In the genomic region with DNA sequence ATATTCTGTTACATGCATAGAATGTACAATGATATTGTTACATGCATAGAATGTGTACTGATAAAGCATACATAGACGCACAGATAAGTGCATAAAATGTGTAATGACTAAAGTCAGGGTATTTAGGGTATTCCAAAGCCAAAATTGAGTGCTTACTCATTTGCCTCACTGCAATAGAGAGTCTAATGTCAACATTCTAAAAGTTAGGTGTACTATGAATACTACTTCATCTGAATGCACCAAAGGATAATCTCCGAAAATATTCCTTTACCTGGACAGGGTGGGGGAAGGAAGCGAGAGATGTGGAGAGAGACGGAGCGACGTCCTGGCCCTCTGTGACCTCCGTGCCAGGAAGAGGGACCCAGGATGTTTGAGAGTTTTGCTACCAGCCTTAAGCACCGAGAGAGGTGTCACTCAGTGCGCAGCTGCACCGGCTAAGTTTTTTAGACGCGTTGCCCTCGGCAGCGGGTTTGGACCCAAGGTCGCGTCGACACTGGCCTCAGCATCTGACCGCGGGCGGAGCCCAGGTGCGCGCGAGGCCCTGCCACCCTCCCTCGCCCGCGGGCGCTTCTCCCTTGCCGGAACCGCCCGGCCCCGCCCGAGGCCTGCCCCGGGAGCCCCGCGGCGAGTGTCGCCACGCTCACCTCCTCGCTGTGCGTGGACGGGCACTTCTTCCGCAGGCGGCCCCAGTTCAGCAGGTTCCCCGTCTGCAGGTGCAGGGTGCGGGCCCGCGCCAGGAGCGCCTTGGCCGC, we compare ENCODE assay signal across 8 cellular contexts. TPM values are rescaled to one million over a fixed set of nuclear protein-coding genes. Genes with fewer than 3 reads are reported as not detected.
DNase-seq lines count a peak whose midpoint lies in the region; ATAC-seq and TF ChIP-seq lines count a peak whose summit lies in the region.

No MANE protein-coding gene starts in this region.

- TF ChIP-seq EP300 in upper lobe of left lung (IDR thresholded peaks at IDR 0.05), result no peak

- peak overlapping the region; percentile 97 for H3K4me3 Mint-ChIP-seq in activated T-helper 2 cell treated with anti-CD3 and anti-CD28 coated beads, Interferon-gamma antibody, Interleukin-2, Interleukin-4, amounts not matched to agents 10 μg/mL and 5 μg/mL and 100 μg/mL, durations not matched to agents 14 hours and 24 hours and 36 hours (ENCODE audit: low read depth)

- peak overlapping the region; percentile 91 for H3K27ac ChIP-seq in 22Rv1
- peak overlapping the region; percentile 86 to 97 (median 88) for H3K27ac ChIP-seq in upper lobe of left lung

- peak; percentile 41 for ATAC-seq in GM18505 (IDR thresholded peaks at IDR 0.05; ENCODE audit: unreplicated experiment)
- peak; percentile 32 for ATAC-seq in HG02970 (IDR thresholded peaks at IDR 0.05; ENCODE audit: low FRiP score, unreplicated experiment)
- peak; percentile 10 to 58 for ATAC-seq in upper lobe of left lung (ENCODE audit: low FRiP score in 2 of 2)

- 1 to 2% methylated on average over 16 to 17 of the region's 49 CpGs for WGBS in upper lobe of left lung, 2 donors

- TF ChIP-seq POLR2A in GM18505 (IDR thresholded peaks at IDR 0.05; ENCODE audit: borderline replicate concordance, extremely low read depth, insufficient read depth, insufficient read length) (no peak), upper lobe of left lung (IDR thresholded peaks at IDR 0.05) (no peak)

- H3K36me3 ChIP-seq in upper lobe of left lung, result no peaks in the 10 kb centered on the region

- H3K9me3 Mint-ChIP-seq in activated T-helper 2 cell treated with anti-CD3 and anti-CD28 coated beads, Interferon-gamma antibody, Interleukin-2, Interleukin-4, amounts not matched to agents 10 μg/mL and 5 μg/mL and 100 μg/mL, durations not matched to agents 14 hours and 24 hours and 36 hours, result peaks cover 8% of the 10 kb centered on the region

- intact Hi-C loops in activated T-helper 2 cell treated with anti-CD3 and anti-CD28 coated beads, Interferon-gamma antibody, Interleukin-2, Interleukin-4, amounts not matched to agents 10 μg/mL and 5 μg/mL and 100 μg/mL, durations not matched to agents 14 hours and 24 hours and 36 hours (cut with micrococcal nuclease), result loop anchor here (1.0 kb wide), 2 partner anchors 29 to 61 kb away; a partner anchor contains a TSS
- intact Hi-C loops in head of caudate nucleus (cut with DNase I), result no loop called here

- peaks cover 14% of the 10 kb centered on the region for H3K27me3 Mint-ChIP-seq in activated T-helper 2 cell treated with anti-CD3 and anti-CD28 coated beads, Interferon-gamma antibody, Interleukin-2, Interleukin-4, amounts not matched to agents 10 μg/mL and 5 μg/mL and 100 μg/mL, durations not matched to agents 14 hours and 24 hours and 36 hours (ENCODE audit: low read depth)

- peak overlapping the region; percentile 37 to 98 (median 95) for H3K4me3 ChIP-seq in upper lobe of left lung

- peaks cover 20 to 35% (median 24%) of the 10 kb centered on the region in 4 donors for H3K4me1 ChIP-seq in upper lobe of left lung

- DNase-seq in OCI-M1 (lab: John Stamatoyannopoulos, UW) (peak; percentile 53), head of caudate nucleus (peak in 38 of 42 donors; percentile 8 to 60 (median 36)), pons (ENCODE audit: low spot score) (peak; percentile 21), upper lobe of left lung (peak; percentile 51 to 92)
- DNase-seq in activated T-helper 2 cell treated with anti-CD3 and anti-CD28 coated beads, Interferon-gamma antibody, Interleukin-2, Interleukin-4, amounts not matched to agents 10 μg/mL and 5 μg/mL and 100 μg/mL, durations not matched to agents 14 hours and 24 hours and 36 hours (ENCODE audit: low spot score), result peak; percentile 52

- no peak for TF ChIP-seq CTCF in 22Rv1 (IDR thresholded peaks at IDR 0.05)
- TF ChIP-seq CTCF in upper lobe of left lung (IDR thresholded peaks at IDR 0.05), result no peak

- peaks cover 38% of the 10 kb centered on the region for H3K4me1 Mint-ChIP-seq in activated T-helper 2 cell treated with anti-CD3 and anti-CD28 coated beads, Interferon-gamma antibody, Interleukin-2, Interleukin-4, amounts not matched to agents 10 μg/mL and 5 μg/mL and 100 μg/mL, durations not matched to agents 14 hours and 24 hours and 36 hours (ENCODE audit: low read depth)

- peaks cover 26% of the 10 kb centered on the region for H3K36me3 Mint-ChIP-seq in activated T-helper 2 cell treated with anti-CD3 and anti-CD28 coated beads, Interferon-gamma antibody, Interleukin-2, Interleukin-4, amounts not matched to agents 10 μg/mL and 5 μg/mL and 100 μg/mL, durations not matched to agents 14 hours and 24 hours and 36 hours (ENCODE audit: low read depth)

- no peaks in the 10 kb centered on the region for H3K27me3 ChIP-seq in upper lobe of left lung

- peak overlapping the region; percentile 86 for H3K27ac Mint-ChIP-seq in activated T-helper 2 cell treated with anti-CD3 and anti-CD28 coated beads, Interferon-gamma antibody, Interleukin-2, Interleukin-4, amounts not matched to agents 10 μg/mL and 5 μg/mL and 100 μg/mL, durations not matched to agents 14 hours and 24 hours and 36 hours

- H3K9me3 ChIP-seq in upper lobe of left lung, result no peaks in the 10 kb centered on the region

RNA-seq across cellular contexts. Expression of a gene that starts 0.7 kb away (rescaled TPM):
- total RNA-seq in activated T-helper 2 cell treated with anti-CD3 and anti-CD28 coated beads, Interferon-gamma antibody, Interleukin-2, Interleukin-4, amounts not matched to agents 10 μg/mL and 5 μg/mL and 100 μg/mL, durations not matched to agents 14 hours and 24 hours and 36 hours, result 18.1 and 20.5 TPM in 2 replicates
- total RNA-seq in upper lobe of left lung, result 10 to 100 TPM; 11.3 to 25.1 (median 20.2) TPM

RNA-seq across cellular contexts. Expression of a gene that starts 29.6 kb away (rescaled TPM):
- total RNA-seq in activated T-helper 2 cell treated with anti-CD3 and anti-CD28 coated beads, Interferon-gamma antibody, Interleukin-2, Interleukin-4, amounts not matched to agents 10 μg/mL and 5 μg/mL and 100 μg/mL, durations not matched to agents 14 hours and 24 hours and 36 hours, result 80.7 and 85.5 TPM in 2 replicates
- total RNA-seq in upper lobe of left lung, result 10 to 100 TPM; 14.4 to 43.7 (median 33.2) TPM

Comparison
In these comparisons a context has a peak if more than half of its experiments do, and no peak if none do; other contexts are left out.
1. Peak in every context shown above with its lines: DNase-seq, ATAC-seq, H3K4me3 ChIP-seq and H3K27ac ChIP-seq.
2. DNase-seq: peak in every context shown above with its lines; median percentile 72 in upper lobe of left lung; 53 in OCI-M1; 52 in activated T-helper 2 cell treated with anti-CD3 and anti-CD28 coated beads, Interferon-gamma antibody, Interleukin-2, Interleukin-4, amounts not matched to agents 10 μg/mL and 5 μg/mL and 100 μg/mL, durations not matched to agents 14 hours and 24 hours and 36 hours; 36 in head of caudate nucleus; 21 in pons.